20 cellular contexts compared by ENCODE assay signal in genomic region chr17:65886240-65886639, GRCh38.
"Had no signal": no experiment of that assay in that cellular context is flagged by ENCODE, and none has a peak within 500 bp of the region (broad histone marks: within the 10 kb centered on the region; RNA-seq: fewer than 3 reads in every experiment).

No MANE protein-coding gene starts in this region.

- H3K4me3 ChIP-seq: cardiac muscle cell, lung, mucosa of descending colon, psoas muscle, sigmoid colon, upper lobe of right lung had no signal

- H3K27me3 ChIP-seq: cardiac muscle cell, esophagus squamous epithelium, sigmoid colon, upper lobe of right lung had no signal

- H3K36me3 ChIP-seq: cardiac muscle cell, esophagus squamous epithelium, sigmoid colon, upper lobe of right lung had no signal

- DNase-seq: activated CD4-positive, alpha-beta memory T cell treated with anti-CD3 and anti-CD28 coated beads for 36 hours; activated CD4-positive, alpha-beta T cell treated with anti-CD3 and anti-CD28 coated beads for 1 hour; activated effector memory CD4-positive, alpha-beta T cell treated with anti-CD3 and anti-CD28 coated beads, Interleukin-2, amount 50 U/mL, for 16 hours; activated T-cell treated with anti-CD3 and anti-CD28 coated beads, Interleukin-2, amount 50 U/mL, for 4 hours; aorta; esophagus squamous epithelium; glutamatergic neuron; left colon; mucosa of descending colon; natural killer cell; occipital lobe; psoas muscle; sigmoid colon; stimulated activated CD4-positive, alpha-beta T cell treated with anti-CD3 and anti-CD28 coated beads, Interleukin-12 subunit alpha, Interleukin-12 subunit beta, amount 100 ng/mL, for 4 hours; stimulated activated naive CD8-positive, alpha-beta T cell treated with anti-CD3 and anti-CD28 coated beads, Interleukin-15, Interleukin-2, amounts not matched to agents 100 U/mL and 50 U/mL, for 24 hours; SW 1271; upper lobe of right lung had no signal

- H3K4me1 ChIP-seq: psoas muscle had no signal

- ATAC-seq: activated T-cell treated with anti-CD3 and anti-CD28 coated beads, Interleukin-2, amount 50 U/mL, for 4 hours; left colon; mucosa of descending colon; natural killer cell; psoas muscle; stimulated activated naive CD8-positive, alpha-beta T cell treated with anti-CD3 and anti-CD28 coated beads, Interleukin-15, Interleukin-2, amounts not matched to agents 100 U/mL and 50 U/mL, for 24 hours; upper lobe of right lung had no signal

- H3K27me3 Mint-ChIP-seq: activated CD4-positive, alpha-beta memory T cell treated with anti-CD3 and anti-CD28 coated beads for 36 hours; activated naive CD8-positive, alpha-beta T cell had no signal

- H3K36me3 Mint-ChIP-seq: activated CD4-positive, alpha-beta memory T cell treated with anti-CD3 and anti-CD28 coated beads for 36 hours; activated naive CD8-positive, alpha-beta T cell; natural killer cell had no signal

- H3K27ac Mint-ChIP-seq: activated CD4-positive, alpha-beta memory T cell treated with anti-CD3 and anti-CD28 coated beads for 36 hours; activated naive CD8-positive, alpha-beta T cell; natural killer cell had no signal

- H3K4me3 Mint-ChIP-seq: activated CD4-positive, alpha-beta memory T cell treated with anti-CD3 and anti-CD28 coated beads for 36 hours; activated naive CD8-positive, alpha-beta T cell; activated T-cell treated with anti-CD3 and anti-CD28 coated beads, Interleukin-2, amount 50 U/mL, for 4 hours; natural killer cell had no signal

- H3K27ac ChIP-seq: cardiac muscle cell, esophagus squamous epithelium, psoas muscle, sigmoid colon, upper lobe of right lung had no signal

- H3K4me1 Mint-ChIP-seq: natural killer cell had no signal

- H3K9me3 Mint-ChIP-seq: activated CD4-positive, alpha-beta memory T cell treated with anti-CD3 and anti-CD28 coated beads for 36 hours; activated T-cell treated with anti-CD3 and anti-CD28 coated beads, Interleukin-2, amount 50 U/mL, for 4 hours; natural killer cell had no signal

- H3K9me3 ChIP-seq: esophagus squamous epithelium, mucosa of descending colon, psoas muscle, sigmoid colon, upper lobe of right lung had no signal
